ENCODE assay signal across 23 cellular contexts in genomic region chr14:59087240-59087639, GRCh38.
DNase-seq lines count a peak whose midpoint lies in the region; ATAC-seq, FAIRE-seq and TF ChIP-seq lines count a peak whose summit lies in the region.
"Had no signal": no experiment of that assay in that cellular context is flagged by ENCODE, and none has a peak within 500 bp of the region (broad histone marks: within the 10 kb centered on the region; RNA-seq: fewer than 3 reads in every experiment).

No MANE protein-coding gene starts in this region.

- H3K9me3 ChIP-seq in SK-N-SH (no peaks in the 10 kb centered on the region), GM12878 (replicated peaks; ENCODE audit: control insufficient read depth, insufficient read depth, low read length) (no peaks in the 10 kb centered on the region)
- H3K9me3 ChIP-seq: A549; BE2C; BLaER1 treated with 17β-estradiol and CSF1 and Interleukin-3, amounts not matched to agents 10 nM and 100 nM had no signal

- no peak for TF ChIP-seq POLR2A in GM12878 (IDR thresholded peaks at IDR 0.05; ENCODE audit: low read depth, low read length)

- no peak overlapping the region for H3K4me3 ChIP-seq in SK-N-SH (ENCODE audit: low read depth in 2 of 2, low read length in 1 of 2)
- H3K4me3 ChIP-seq in GM12878 = no peak overlapping the region
- H3K4me3 ChIP-seq: A549; BLaER1 treated with 17β-estradiol and CSF1 and Interleukin-3, amounts not matched to agents 10 nM and 100 nM; GM23338 had no signal

- CTCF ChIA-PET in SK-N-SH (lab: Yijun Ruan, JAX) (interaction anchor here (1.1 kb wide), 1 partner anchor 32 kb away, joined by 3 read pairs; no protein-coding TSS in a partner anchor), GM12878 (lab: Yijun Ruan, JAX) (interaction anchor here (0.8 kb wide), 1 partner anchor 357 kb away, joined by 3 read pairs; no protein-coding TSS in a partner anchor)

- POLR2A ChIA-PET in SK-N-SH (lab: Yijun Ruan, JAX) = no interaction called here
- POLR2A ChIA-PET in GM12878 (lab: Charles Lee) = interaction anchor here (1.3 kb wide), 1 partner anchor 10 kb away, joined by 3 read pairs; no protein-coding TSS in a partner anchor

- no peak for ATAC-seq in SK-N-SH treated with all-trans-retinoic acid at 6 μM for 48 hours
- peak; percentile 40; the same call in 1 of the 3 replicates for ATAC-seq in GM12878
- peak; percentile 48 for ATAC-seq in stimulated activated memory B cell treated with anti-CD40 and anti-IgM and Interleukin-4, amounts not matched to agents 10 μg/mL and 1 μg/mL and 100 μg/mL, for 72 hours
- ATAC-seq: A549, GM23338, HCT116 had no signal

- H4K20me1 ChIP-seq in SK-N-SH (ENCODE audit: insufficient read depth) (no peaks in the 10 kb centered on the region), GM12878 (ENCODE audit: control insufficient read depth, insufficient read depth) (no peaks in the 10 kb centered on the region)
- H4K20me1 ChIP-seq: BLaER1 treated with 17β-estradiol and CSF1 and Interleukin-3, amounts not matched to agents 10 nM and 100 nM had no signal

- peaks cover 13% of the 10 kb centered on the region for H3F3A ChIP-seq in SK-N-SH (replicated peaks; ENCODE audit: insufficient read depth)

- TF ChIP-seq CTCF in SK-N-SH (IDR thresholded peaks at IDR 0.05) (no peak), GM12878 (IDR thresholded peaks at IDR 0.05 in 2 of 3, conservative IDR thresholded peaks at IDR 0.05 in 1 of 3; ENCODE audit: control insufficient read depth in 2 of 3, extremely low read depth in 1 of 3, insufficient read depth in 1 of 3, low read depth in 3 of 3, low read length in 3 of 3) (no peak)

- H3K9me3 Mint-ChIP-seq in stimulated activated memory B cell treated with anti-CD40 and anti-IgM and Interleukin-4, amounts not matched to agents 10 μg/mL and 1 μg/mL and 100 μg/mL, for 72 hours = no peaks in the 10 kb centered on the region
- H3K9me3 Mint-ChIP-seq: CD14-positive monocyte; CD4-positive, alpha-beta T cell; CD8-positive, alpha-beta memory T cell; GM23338; H9 had no signal

- H3K27me3 ChIP-seq in SK-N-SH (ENCODE audit: insufficient read depth) (no peaks in the 10 kb centered on the region), GM12878 (replicated peaks in 1 of 2; ENCODE audit: control insufficient read depth in 2 of 2, insufficient read depth in 2 of 2, low read length in 1 of 2) (no peaks in the 10 kb centered on the region)
- H3K27me3 ChIP-seq: BLaER1 treated with 17β-estradiol and CSF1 and Interleukin-3, amounts not matched to agents 10 nM and 100 nM had no signal

- H3K27ac Mint-ChIP-seq in stimulated activated memory B cell treated with anti-CD40 and anti-IgM and Interleukin-4, amounts not matched to agents 10 μg/mL and 1 μg/mL and 100 μg/mL, for 72 hours = no peak overlapping the region
- H3K27ac Mint-ChIP-seq: CD14-positive monocyte; CD4-positive, alpha-beta T cell; CD8-positive, alpha-beta memory T cell; GM23338; H9 had no signal

- H3K9me2 ChIP-seq in SK-N-SH = no peaks in the 10 kb centered on the region

- H3K4me2 ChIP-seq in SK-N-SH (no peak overlapping the region), GM12878 (ENCODE audit: control insufficient read depth, insufficient read depth) (no peak overlapping the region)
- H3K4me2 ChIP-seq: A549; BLaER1 treated with 17β-estradiol and CSF1 and Interleukin-3, amounts not matched to agents 10 nM and 100 nM; GM23338 had no signal

- H3K27ac ChIP-seq in SK-N-SH (ENCODE audit: low read depth in 2 of 2, low read length in 1 of 2) (peak overlapping the region; percentile 58 to 75; a peak in 2 of 4 replicates), GM12878 (ENCODE audit: control insufficient read depth, insufficient read depth) (no peak overlapping the region)
- H3K27ac ChIP-seq: 22Rv1; A549; BLaER1 treated with 17β-estradiol and CSF1 and Interleukin-3, amounts not matched to agents 10 nM and 100 nM had no signal

- 92% methylated on average over 3 of the region's 3 CpGs for WGBS in SK-N-SH (ENCODE audit: low lambda C conversion rate)
- 29% methylated on average over 3 of the region's 3 CpGs for WGBS in GM12878 (ENCODE audit: insufficient coverage, insufficient replicate concordance, low lambda C conversion rate, missing lambda C conversion rate)

- in situ Hi-C loops in GM12878 (cut with MboI) = no loop called here

- H3K36me3 ChIP-seq in SK-N-SH (replicated peaks in 1 of 2; ENCODE audit: control insufficient read depth in 1 of 2, insufficient read depth in 2 of 2, low read length in 1 of 2) (no peaks in the 10 kb centered on the region), GM12878 (ENCODE audit: control insufficient read depth in 2 of 2, insufficient read depth in 2 of 2, low read length in 1 of 2) (no peaks in the 10 kb centered on the region)
- H3K36me3 ChIP-seq: BE2C; BLaER1 treated with 17β-estradiol and CSF1 and Interleukin-3, amounts not matched to agents 10 nM and 100 nM had no signal

- FAIRE-seq in GM12878 (lab: Jason Lieb, UNC) = no peak
- FAIRE-seq: A549, G401.6, GM18507 had no signal

- DNase-seq in SK-N-SH = no peak
- DNase-seq in GM12878 (ENCODE audit: low read depth, low spot score) = no peak
- DNase-seq in activated CD4-positive, CD25-positive, alpha-beta regulatory T cell treated with anti-CD3 and anti-CD28 coated beads, Interleukin-2, amount 50 U/mL, for 72 hours = no peak
- no peak for DNase-seq in COLO668 (lab: John Stamatoyannopoulos, UW; ENCODE audit: unreplicated experiment)
- DNase-seq: ACHN; AML-193; BE2C; CD4-positive, alpha-beta T cell; CD8-positive, alpha-beta memory T cell; COR-L47; DMS153; DND-41; H9 had no signal

- no peaks in the 10 kb centered on the region for H3K4me1 Mint-ChIP-seq in stimulated activated memory B cell treated with anti-CD40 and anti-IgM and Interleukin-4, amounts not matched to agents 10 μg/mL and 1 μg/mL and 100 μg/mL, for 72 hours
- H3K4me1 Mint-ChIP-seq: CD14-positive monocyte; CD8-positive, alpha-beta memory T cell had no signal

- peaks cover 10 to 20% of the 10 kb centered on the region in 2 experiments; a peak in 3 of 4 replicates for H3K4me1 ChIP-seq in SK-N-SH (ENCODE audit: control insufficient read depth in 1 of 2, insufficient read depth in 2 of 2, low read depth in 1 of 2, low read length in 1 of 2)
- H3K4me1 ChIP-seq in GM12878 (ENCODE audit: control insufficient read depth, insufficient read depth, low read length) = no peaks in the 10 kb centered on the region
- H3K4me1 ChIP-seq: A549; BE2C; BLaER1 treated with 17β-estradiol and CSF1 and Interleukin-3, amounts not matched to agents 10 nM and 100 nM had no signal

- H2AFZ ChIP-seq in SK-N-SH (ENCODE audit: low read depth) (no peak overlapping the region), GM12878 (ENCODE audit: control insufficient read depth, low read depth, low read length) (no peak overlapping the region)
- H2AFZ ChIP-seq: GM23338 had no signal

- TF ChIP-seq RAD21 in SK-N-SH (IDR thresholded peaks at IDR 0.05; ENCODE audit: low read length) = no peak
- TF ChIP-seq RAD21 in GM12878 (IDR thresholded peaks at IDR 0.05; ENCODE audit: insufficient read depth, low read depth, low read length) = no peak

- SMC1A ChIA-PET in GM12878 (lab: Charles Lee; ENCODE audit: uncharacterized antibody, unreplicated experiment) = interaction anchor here (1.2 to 1.6 kb wide), 2 partner anchors 21 to 34 kb away, joined by 3 to 4 read pairs; no protein-coding TSS in a partner anchor

- no peaks in the 10 kb centered on the region for H3K36me3 Mint-ChIP-seq in stimulated activated memory B cell treated with anti-CD40 and anti-IgM and Interleukin-4, amounts not matched to agents 10 μg/mL and 1 μg/mL and 100 μg/mL, for 72 hours
- H3K36me3 Mint-ChIP-seq: CD14-positive monocyte; CD8-positive, alpha-beta memory T cell had no signal

- H3K4me3 Mint-ChIP-seq in stimulated activated memory B cell treated with anti-CD40 and anti-IgM and Interleukin-4, amounts not matched to agents 10 μg/mL and 1 μg/mL and 100 μg/mL, for 72 hours = no peak overlapping the region
- H3K4me3 Mint-ChIP-seq: CD14-positive monocyte; CD4-positive, alpha-beta T cell; CD8-positive, alpha-beta memory T cell; GM23338; H9 had no signal

- H3K79me2 ChIP-seq in SK-N-SH (ENCODE audit: insufficient read depth) = no peaks in the 10 kb centered on the region
- no peaks in the 10 kb centered on the region for H3K79me2 ChIP-seq in GM12878 (ENCODE audit: control insufficient read depth, insufficient read depth, low read length)

- H3K9ac ChIP-seq in SK-N-SH (no peak overlapping the region), GM12878 (ENCODE audit: control insufficient read depth, insufficient read depth, low read length) (no peak overlapping the region)
- H3K9ac ChIP-seq: BLaER1 treated with 17β-estradiol and CSF1 and Interleukin-3, amounts not matched to agents 10 nM and 100 nM had no signal

- RAD21 ChIA-PET in GM12878 (lab: Charles Lee; ENCODE audit: unreplicated experiment) = no interaction called here

- TF ChIP-seq EP300 in SK-N-SH (IDR thresholded peaks at IDR 0.05; ENCODE audit: borderline replicate concordance in 1 of 2, low read depth in 1 of 2, low read length in 1 of 2) (no peak), GM12878 (IDR thresholded peaks at IDR 0.05; ENCODE audit: borderline replicate concordance in 1 of 2, control insufficient read depth in 1 of 2, low read depth in 2 of 2, low read length in 2 of 2) (no peak)

- peaks cover 8% of the 10 kb centered on the region for H3K27me3 Mint-ChIP-seq in stimulated activated memory B cell treated with anti-CD40 and anti-IgM and Interleukin-4, amounts not matched to agents 10 μg/mL and 1 μg/mL and 100 μg/mL, for 72 hours

- no TSS peak for BruUV-seq in GM12878 (replicated peaks; lab: Mats Ljungman, UMichigan)

- intact Hi-C loops in GM12878 (cut with micrococcal nuclease; ENCODE audit: unreplicated experiment) = no loop called here

TF ChIP-seq in SK-N-SH, 30 proteins besides CTCF, POLR2A, EP300 and RAD21 (continues in another document):
- no peak for TF ChIP-seq FOXM1 (IDR thresholded peaks at IDR 0.05; ENCODE audit: low read depth)
- no peak for TF ChIP-seq TAF1 (IDR thresholded peaks at IDR 0.05; ENCODE audit: borderline replicate concordance, low read depth, low read length)
- TF ChIP-seq FOXJ3 (CRISPR knock-in tag; IDR thresholded peaks at IDR 0.05) = no peak
- TF ChIP-seq YY1 (IDR thresholded peaks at IDR 0.05; ENCODE audit: low read depth) = no peak
- no peak for TF ChIP-seq JUND (IDR thresholded peaks at IDR 0.05)

TF ChIP-seq in SK-N-SH treated with all-trans-retinoic acid at 6 μM for 48 hours, 23 proteins besides CTCF, POLR2A, EP300 and RAD21:
- TF ChIP-seq RARB (CRISPR knock-in tag; IDR thresholded peaks at IDR 0.05) = no peak
- no peak for TF ChIP-seq TOX (CRISPR knock-in tag; IDR thresholded peaks at IDR 0.05; ENCODE audit: borderline replicate concordance)

TF ChIP-seq in GM12878, 131 proteins besides CTCF, POLR2A, EP300 and RAD21:
- TF ChIP-seq TARDBP (IDR thresholded peaks at IDR 0.05; ENCODE audit: borderline replicate concordance) = no peak
- TF ChIP-seq SPI1 (IDR thresholded peaks at IDR 0.05; ENCODE audit: borderline replicate concordance, insufficient read depth, low read depth, low read length) = peak; percentile 56; the same call in 1 of the 2 replicates
